25 cellular contexts compared by ENCODE assay signal in the genomic region with DNA sequence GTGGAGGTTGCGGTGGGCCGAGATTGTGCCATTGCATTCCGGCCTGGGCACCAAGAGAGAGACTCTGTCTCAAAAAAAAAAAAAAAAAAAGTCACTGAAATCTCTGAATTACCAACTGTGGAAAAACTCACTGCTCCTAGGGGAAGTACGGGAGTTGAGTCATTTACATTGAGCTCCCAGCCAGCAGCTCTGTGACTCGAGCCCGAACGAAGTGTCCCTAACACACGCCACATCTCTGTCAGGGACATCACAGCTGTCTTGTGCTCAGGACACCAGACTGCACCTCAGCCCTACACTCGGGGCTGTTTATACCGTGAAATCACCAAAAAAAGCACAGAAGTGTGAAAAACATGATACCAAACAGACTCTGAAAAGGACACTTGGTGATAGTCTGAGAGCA.
"Had no signal": no experiment of that assay in that cellular context is flagged by ENCODE, and none has a peak within 500 bp of the region (broad histone marks: within the 10 kb centered on the region; RNA-seq: fewer than 3 reads in every experiment).

No MANE protein-coding gene starts in this region.

- H3K4me3 ChIP-seq: body of pancreas, cardiac muscle cell, heart right ventricle, sigmoid colon, smooth muscle cell, stomach, suprapubic skin, transverse colon had no signal

- H3K27ac Mint-ChIP-seq: progenitor cell of endocrine pancreas had no signal

- H3K9me3 Mint-ChIP-seq: naive B cell had no signal

- DNase-seq: activated CD8-positive, alpha-beta memory T cell treated with anti-CD3 and anti-CD28 coated beads for 24 hours; activated CD8-positive, alpha-beta memory T cell treated with anti-CD3 and anti-CD28 coated beads, Interleukin-2, amount 50 U/mL, for 4 hours; anterior cingulate cortex; body of pancreas; erythroblast; foreskin fibroblast; heart right ventricle; left colon; mesenchymal stem cell; naive B cell; retina; sigmoid colon; stimulated activated CD4-positive, alpha-beta T cell treated with anti-CD3 and anti-CD28 coated beads, Interleukin-4, amount 100 ng/mL, for 1 hour; stomach; transverse colon had no signal

- H3K27me3 Mint-ChIP-seq: naive B cell, progenitor cell of endocrine pancreas had no signal

- H3K27ac ChIP-seq: body of pancreas, cardiac muscle cell, heart right ventricle, sigmoid colon, stomach, suprapubic skin, transverse colon, VCaP had no signal

- H3K4me1 ChIP-seq: body of pancreas, sigmoid colon, stomach, suprapubic skin, transverse colon had no signal

- H3K27me3 ChIP-seq: body of pancreas, cardiac muscle cell, heart right ventricle, sigmoid colon, stomach, suprapubic skin, transverse colon had no signal

- ATAC-seq: activated CD4-positive, CD25-positive, alpha-beta regulatory T cell treated with anti-CD3 and anti-CD28 coated beads, Interleukin-2, amount 50 U/mL, for 24 hours; body of pancreas; heart right ventricle; left colon; SK-N-SH treated with all-trans-retinoic acid at 6 μM for 48 hours had no signal

- H3K4me3 Mint-ChIP-seq: naive B cell had no signal

- FAIRE-seq: endometrium, keratinocyte, urothelium cell line had no signal

- H3K9me3 ChIP-seq: body of pancreas, heart right ventricle, sigmoid colon, stomach, suprapubic skin, transverse colon had no signal
